Comparison of ENCODE assay signal across 19 cellular contexts in the genomic region with DNA sequence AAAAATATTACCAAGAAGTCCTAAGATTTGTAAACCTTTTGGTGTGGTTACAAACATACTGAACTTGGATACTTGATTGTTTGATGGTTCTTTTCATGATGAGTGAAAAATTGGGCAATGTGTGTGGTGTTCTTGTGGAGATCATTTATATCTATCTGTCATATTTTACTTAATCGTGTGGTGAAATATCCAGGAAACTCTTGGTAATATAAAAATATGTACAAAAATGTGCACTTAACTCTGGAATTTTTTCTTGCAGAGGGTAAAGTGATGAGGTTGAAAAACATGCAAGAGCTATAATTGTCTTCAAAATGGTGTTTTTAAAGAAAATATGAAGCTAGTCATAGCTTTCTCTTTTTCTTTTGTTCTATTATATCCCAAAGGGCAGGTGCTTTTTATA. TPM values are rescaled to one million over a fixed set of nuclear protein-coding genes. Genes with fewer than 3 reads are reported as not detected.
DNase-seq lines count a peak whose midpoint lies in the region; ATAC-seq and TF ChIP-seq lines count a peak whose summit lies in the region.
"Had no signal": no experiment of that assay in that cellular context is flagged by ENCODE, and none has a peak within 500 bp of the region (broad histone marks: within the 10 kb centered on the region; RNA-seq: fewer than 3 reads in every experiment).

No MANE protein-coding gene starts in this region.

- peak overlapping the region; percentile 37 for H3K4me3 Mint-ChIP-seq in glutamatergic neuron (ENCODE audit: unreplicated experiment)
- no peak overlapping the region for H3K4me3 Mint-ChIP-seq in naive thymus-derived CD8-positive, alpha-beta T cell
- H3K4me3 Mint-ChIP-seq in CD8-positive, alpha-beta T cell = no peak overlapping the region

- peaks cover 11 to 13% of the 10 kb centered on the region in 2 experiments for H3K36me3 ChIP-seq in SK-N-SH (replicated peaks in 1 of 2; ENCODE audit: control insufficient read depth in 1 of 2, insufficient read depth in 2 of 2, low read length in 1 of 2)
- H3K36me3 ChIP-seq in gastrocnemius medialis = no peaks in the 10 kb centered on the region
- no peaks in the 10 kb centered on the region for H3K36me3 ChIP-seq in CD8-positive, alpha-beta T cell (ENCODE audit: insufficient read depth, low read length)
- H3K36me3 ChIP-seq: gastroesophageal sphincter, prostate gland had no signal

- TF ChIP-seq POLR2A in gastrocnemius medialis (IDR thresholded peaks at IDR 0.05) = no peak

- TF ChIP-seq RAD21 in SK-N-SH (IDR thresholded peaks at IDR 0.05; ENCODE audit: low read length) = no peak

- H3K4me2 ChIP-seq in SK-N-SH = peak overlapping the region; percentile 76

- peaks cover 69% of the 10 kb centered on the region for H3K79me2 ChIP-seq in SK-N-SH (ENCODE audit: insufficient read depth)

- H3K4me3 ChIP-seq in SK-N-SH (ENCODE audit: low read depth in 2 of 2, low read length in 1 of 2) = no peak overlapping the region; a peak in 1 of 4 replicates
- no peak overlapping the region for H3K4me3 ChIP-seq in gastrocnemius medialis
- H3K4me3 ChIP-seq in CD8-positive, alpha-beta T cell (ENCODE audit: low read depth, low read length) = no peak overlapping the region

- H3K9me2 ChIP-seq in SK-N-SH = no peaks in the 10 kb centered on the region

- TF ChIP-seq CTCF in SK-N-SH (IDR thresholded peaks at IDR 0.05) = no peak
- no peak for TF ChIP-seq CTCF in glutamatergic neuron (IDR thresholded peaks at IDR 0.05; ENCODE audit: partially characterized antibody, unreplicated experiment)
- TF ChIP-seq CTCF in gastrocnemius medialis (IDR thresholded peaks at IDR 0.05 in 4 of 5, conservative IDR thresholded peaks at IDR 0.05 in 1 of 5) = no peak
- no peak for TF ChIP-seq CTCF in CD8-positive, alpha-beta T cell (IDR thresholded peaks at IDR 0.05)

- H4K20me1 ChIP-seq in SK-N-SH (ENCODE audit: insufficient read depth) = peaks cover 59% of the 10 kb centered on the region

- intact Hi-C loops in gastrocnemius medialis (cut with DNase I; ENCODE audit: low total_unique reads) = loop anchor here (10.0 kb wide), 1 partner anchor 1519 kb away; the partner anchor contains the start of gene SCFD2
- intact Hi-C loops in CD8-positive, alpha-beta T cell (cut with DNase I, micrococcal nuclease) = no loop called here

- in situ Hi-C loops in gastrocnemius medialis (cut with MboI; ENCODE audit: low sequenced_read_pairs in 4 of 4) = no loop called here

- CTCF ChIA-PET in SK-N-SH (lab: Yijun Ruan, JAX) = interaction anchor here (1.4 kb wide), 1 partner anchor 17 kb away, joined by 4 read pairs; no protein-coding TSS in a partner anchor
- CTCF ChIA-PET in CD8-positive, alpha-beta T cell (lab: Charles Lee) = interaction anchor here (1.0 to 2.3 kb wide), 4 partner anchors 9 to 50 kb away, joined by 3 to 5 read pairs (median 4); no protein-coding TSS in a partner anchor

- H3K27ac ChIP-seq in SK-N-SH (ENCODE audit: low read depth in 2 of 2, low read length in 1 of 2) (peak overlapping the region in 1 of 2 experiments; percentile 76; a peak in 2 of 4 replicates), gastrocnemius medialis (peak overlapping the region in 3 of 4 donors; percentile 91 to 98 (median 97))
- no peak overlapping the region for H3K27ac ChIP-seq in CD8-positive, alpha-beta T cell (ENCODE audit: low read depth, low read length)

- no peak overlapping the region for H2AFZ ChIP-seq in SK-N-SH (ENCODE audit: low read depth)

- no peak for TF ChIP-seq EP300 in SK-N-SH (IDR thresholded peaks at IDR 0.05; ENCODE audit: borderline replicate concordance in 1 of 2, low read depth in 1 of 2, low read length in 1 of 2)

- POLR2A ChIA-PET in SK-N-SH (lab: Yijun Ruan, JAX) = no interaction called here
- POLR2A ChIA-PET in naive thymus-derived CD8-positive, alpha-beta T cell (lab: Charles Lee) = no interaction called here
- POLR2A ChIA-PET in CD8-positive, alpha-beta T cell (lab: Charles Lee) = no interaction called here

- H3K27me3 ChIP-seq in SK-N-SH (ENCODE audit: insufficient read depth) (no peaks in the 10 kb centered on the region), gastrocnemius medialis (no peaks in the 10 kb centered on the region)
- H3K27me3 ChIP-seq in CD8-positive, alpha-beta T cell (ENCODE audit: insufficient read depth, low read length) = no peaks in the 10 kb centered on the region
- H3K27me3 ChIP-seq: BLaER1, gastroesophageal sphincter, stomach had no signal

- ATAC-seq in gastrocnemius medialis = no peak
- ATAC-seq in HG03442 (IDR thresholded peaks at IDR 0.05; ENCODE audit: unreplicated experiment) = no peak
- no peak for ATAC-seq in naive thymus-derived CD8-positive, alpha-beta T cell
- no peak for ATAC-seq in CD8-positive, alpha-beta T cell
- ATAC-seq: gastroesophageal sphincter had no signal

- H3K4me1 ChIP-seq in SK-N-SH (ENCODE audit: control insufficient read depth in 1 of 2, insufficient read depth in 2 of 2, low read depth in 1 of 2, low read length in 1 of 2) (peaks cover 3 to 17% of the 10 kb centered on the region in 2 experiments; a peak in 2 of 4 replicates), gastrocnemius medialis (peaks cover 25 to 26% of the 10 kb centered on the region in 2 donors)
- peaks cover 4% of the 10 kb centered on the region for H3K4me1 ChIP-seq in CD8-positive, alpha-beta T cell (ENCODE audit: insufficient read depth, low read length)
- H3K4me1 ChIP-seq: prostate gland had no signal

- no peaks in the 10 kb centered on the region for H3F3A ChIP-seq in SK-N-SH (replicated peaks; ENCODE audit: insufficient read depth)

- peaks cover 32% of the 10 kb centered on the region for H3K4me1 Mint-ChIP-seq in glutamatergic neuron (ENCODE audit: low read depth, unreplicated experiment)
- peaks cover 18 to 59% (median 40%) of the 10 kb centered on the region in 4 donors for H3K4me1 Mint-ChIP-seq in naive thymus-derived CD8-positive, alpha-beta T cell
- peaks cover 34% of the 10 kb centered on the region for H3K4me1 Mint-ChIP-seq in CD8-positive, alpha-beta T cell (ENCODE audit: low read depth)

- H3K9me3 ChIP-seq in SK-N-SH (no peaks in the 10 kb centered on the region), gastrocnemius medialis (no peaks in the 10 kb centered on the region)
- no peaks in the 10 kb centered on the region for H3K9me3 ChIP-seq in CD8-positive, alpha-beta T cell (ENCODE audit: low read length)
- H3K9me3 ChIP-seq: BLaER1, gastroesophageal sphincter, prostate gland, stomach had no signal

- no peak overlapping the region for H3K9ac ChIP-seq in SK-N-SH

- no peak overlapping the region for H3K27ac Mint-ChIP-seq in glutamatergic neuron (ENCODE audit: unreplicated experiment)
- H3K27ac Mint-ChIP-seq in naive thymus-derived CD8-positive, alpha-beta T cell = peak overlapping the region in 3 of 10 donors; percentile 75 to 95 (median 89)
- no peak overlapping the region for H3K27ac Mint-ChIP-seq in CD8-positive, alpha-beta T cell

- H3K36me3 Mint-ChIP-seq in glutamatergic neuron (ENCODE audit: unreplicated experiment) = no peaks in the 10 kb centered on the region
- no peaks in the 10 kb centered on the region for H3K36me3 Mint-ChIP-seq in naive thymus-derived CD8-positive, alpha-beta T cell
- peaks cover 9% of the 10 kb centered on the region for H3K36me3 Mint-ChIP-seq in CD8-positive, alpha-beta T cell

- WGBS in SK-N-SH (ENCODE audit: low lambda C conversion rate) = 31% methylated on average over 1 of the region's 1 CpG

- H3K27me3 Mint-ChIP-seq in glutamatergic neuron (ENCODE audit: unreplicated experiment) = peaks cover 6% of the 10 kb centered on the region
- H3K27me3 Mint-ChIP-seq in naive thymus-derived CD8-positive, alpha-beta T cell = no peaks in the 10 kb centered on the region
- no peaks in the 10 kb centered on the region for H3K27me3 Mint-ChIP-seq in CD8-positive, alpha-beta T cell (ENCODE audit: low read depth)
- H3K27me3 Mint-ChIP-seq: activated T-cell treated with anti-CD3 and anti-CD28 coated beads, Interleukin-2, amount 50 U/mL, for 24 hours had no signal

- H3K9me3 Mint-ChIP-seq in glutamatergic neuron (ENCODE audit: unreplicated experiment) = peaks cover 7% of the 10 kb centered on the region
- peaks cover 0 to 2% (median 0%) of the 10 kb centered on the region in 9 donors for H3K9me3 Mint-ChIP-seq in naive thymus-derived CD8-positive, alpha-beta T cell
- no peaks in the 10 kb centered on the region for H3K9me3 Mint-ChIP-seq in CD8-positive, alpha-beta T cell
- H3K9me3 Mint-ChIP-seq: activated T-cell treated with anti-CD3 and anti-CD28 coated beads, Interleukin-2, amount 50 U/mL, for 24 hours; endodermal cell had no signal

- DNase-seq in GM03348 (ENCODE audit: low spot score) (peak; percentile 29), SK-N-SH (no peak), glutamatergic neuron (no peak), gastrocnemius medialis (no peak)
- no peak for DNase-seq in naive thymus-derived CD8-positive, alpha-beta T cell
- DNase-seq in CD8-positive, alpha-beta T cell = no peak
- DNase-seq: activated T-cell treated with anti-CD3 and anti-CD28 coated beads, Interleukin-2, amount 50 U/mL, for 24 hours; central memory CD4-positive, alpha-beta T cell; DMS79; endodermal cell; MM.1S; NCI-H187; NCI-H446 treated with DMSO at 0.1 percent for 48 hours; stimulated activated CD4-positive, alpha-beta T cell treated with anti-CD3 and anti-CD28 coated beads, Interleukin-15, amount 100 ng/mL, for 24 hours; stomach had no signal

TF ChIP-seq in SK-N-SH, 30 proteins besides CTCF, POLR2A, EP300 and RAD21:
- TF ChIP-seq TEAD4 (IDR thresholded peaks at IDR 0.05; ENCODE audit: borderline replicate concordance, insufficient read depth) = no peak
- no peak for TF ChIP-seq POLR2AphosphoS5 (IDR thresholded peaks at IDR 0.05; ENCODE audit: low read depth, low read length)
- no peak for TF ChIP-seq SMC3 (IDR thresholded peaks at IDR 0.05; ENCODE audit: low read depth, low read length)
TF ChIP-seq in SK-N-SH: peak in this region for 0.

RNA-seq across cellular contexts. Expression of gene DCUN1D4, which starts 2.8 kb away (rescaled TPM):
- 42.9 and 52.8 TPM in 2 replicates for polyA plus RNA-seq in SK-N-SH (2012; rRNA removed)
- polyA plus RNA-seq in SK-N-SH (2012; cell fraction: cytosol; rRNA removed) = 29.1 and 30.1 TPM in 2 replicates
- polyA plus RNA-seq in SK-N-SH (2012; cell fraction: nucleus; rRNA removed) = 237 and 252 TPM in 2 replicates
- total RNA-seq in glutamatergic neuron (ENCODE audit: unreplicated experiment) = 86.9 TPM
- 10 to 100 TPM; 13.6 to 23.7 (median 18.4) TPM for total RNA-seq in gastrocnemius medialis
- 10 to 100 TPM; 57.5 to 58.4 TPM for total RNA-seq in naive thymus-derived CD8-positive, alpha-beta T cell
- polyA plus RNA-seq in naive thymus-derived CD8-positive, alpha-beta T cell = 10 to 100 TPM; 14.5 to 16.0 (median 15.9) TPM
- total RNA-seq in CD8-positive, alpha-beta T cell = 10 to 100 TPM; 29.3 to 32.4 TPM
